ENCODE assay signal across 20 cellular contexts in the genomic region with DNA sequence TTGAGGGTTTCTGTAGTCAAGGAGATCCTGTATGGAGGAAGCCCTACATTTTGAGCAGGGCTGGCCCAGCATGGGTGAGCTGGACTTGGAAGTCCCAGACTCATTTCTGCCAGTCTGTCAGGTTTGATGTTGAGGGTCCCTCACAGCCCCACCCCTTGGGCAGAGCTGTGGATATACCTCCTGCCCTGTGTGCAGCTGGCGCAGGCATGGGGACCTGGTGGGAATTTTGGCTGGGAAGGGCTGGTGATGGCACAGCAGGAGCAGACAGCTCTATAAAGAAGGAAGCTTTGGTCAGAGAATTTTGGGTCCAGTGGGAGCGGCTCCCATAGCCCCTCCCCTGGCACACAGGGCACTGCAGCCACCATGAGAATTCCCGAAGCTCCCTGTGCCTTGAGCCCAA.
"Had no signal": no experiment of that assay in that cellular context is flagged by ENCODE, and none has a peak within 500 bp of the region (broad histone marks: within the 10 kb centered on the region; RNA-seq: fewer than 3 reads in every experiment).

No MANE protein-coding gene starts in this region.

- H3K4me1 Mint-ChIP-seq: central memory CD8-positive, alpha-beta T cell; stimulated activated naive B cell treated with anti-CD40 and anti-IgM and Interleukin-4, amounts not matched to agents 10 μg/mL and 1 μg/mL and 100 μg/mL, for 72 hours had no signal

- H3K27ac Mint-ChIP-seq: activated CD8-positive, alpha-beta T cell treated with anti-CD3 and anti-CD28 coated beads, Interleukin-2, amount 10 ng/mL, durations not matched to agents 7 days and 5 days; activated T-helper 17 cell treated with anti-CD3 and anti-CD28 coated beads, Interleukin-2, amount 50 U/mL, for 72 hours; dendritic cell treated with granulocyte-macrophage colony-stimulating factor and Interleukin-4, amounts not matched to agents 40 ng/mL and 50 ng/mL, for 4 days; stimulated activated naive B cell treated with anti-CD40 and anti-IgM and Interleukin-4, amounts not matched to agents 10 μg/mL and 1 μg/mL and 100 μg/mL, for 72 hours; T-helper 17 cell; type B pancreatic cell; WTC11 had no signal

- DNase-seq: activated CD4-positive, alpha-beta T cell treated with anti-CD3 and anti-CD28 coated beads for 4 hours; activated CD8-positive, alpha-beta T cell treated with anti-CD3 and anti-CD28 coated beads, Interleukin-2, amount 10 ng/mL, durations not matched to agents 7 days and 5 days; activated naive CD4-positive, alpha-beta T cell treated with Interleukin-2 at 50 U/mL for 16 hours; activated T-cell treated with anti-CD3 and anti-CD28 coated beads for 4 hours; brain microvascular endothelial cell; erythroblast; mesenchymal stem cell; pancreas; retina; stimulated activated CD4-positive, alpha-beta T cell treated with anti-CD3 and anti-CD28 coated beads, Interleukin-15, amount 100 ng/mL, for 24 hours; stimulated activated CD4-positive, alpha-beta T cell treated with anti-CD3 and anti-CD28 coated beads, Interleukin-4, amount 100 ng/mL, for 1 hour; stimulated activated naive B cell treated with anti-CD40 and anti-IgM and Interleukin-4, amounts not matched to agents 10 μg/mL and 1 μg/mL and 100 μg/mL, for 72 hours; T-helper 17 cell had no signal

- H3K4me1 ChIP-seq: pancreas had no signal

- H3K27me3 Mint-ChIP-seq: type B pancreatic cell had no signal

- H3K27me3 ChIP-seq: pancreas had no signal

- H3K4me3 Mint-ChIP-seq: activated CD8-positive, alpha-beta T cell treated with anti-CD3 and anti-CD28 coated beads, Interleukin-2, amount 10 ng/mL, durations not matched to agents 7 days and 5 days; activated T-helper 17 cell treated with anti-CD3 and anti-CD28 coated beads, Interleukin-2, amount 50 U/mL, for 72 hours; central memory CD8-positive, alpha-beta T cell; dendritic cell treated with granulocyte-macrophage colony-stimulating factor and Interleukin-4, amounts not matched to agents 40 ng/mL and 50 ng/mL, for 4 days; neural crest cell; stimulated activated naive B cell treated with anti-CD40 and anti-IgM and Interleukin-4, amounts not matched to agents 10 μg/mL and 1 μg/mL and 100 μg/mL, for 72 hours; T-helper 17 cell; type B pancreatic cell; WTC11 had no signal

- H3K36me3 ChIP-seq: brain microvascular endothelial cell, pancreas had no signal

- H3K4me3 ChIP-seq: pancreas, skin epidermis had no signal

- H3K9me3 Mint-ChIP-seq: activated T-helper 17 cell treated with anti-CD3 and anti-CD28 coated beads, Interleukin-2, amount 50 U/mL, for 72 hours; central memory CD8-positive, alpha-beta T cell; dendritic cell treated with granulocyte-macrophage colony-stimulating factor and Interleukin-4, amounts not matched to agents 40 ng/mL and 50 ng/mL, for 4 days; neural crest cell; stimulated activated naive B cell treated with anti-CD40 and anti-IgM and Interleukin-4, amounts not matched to agents 10 μg/mL and 1 μg/mL and 100 μg/mL, for 72 hours; WTC11 had no signal

- H3K36me3 Mint-ChIP-seq: stimulated activated naive B cell treated with anti-CD40 and anti-IgM and Interleukin-4, amounts not matched to agents 10 μg/mL and 1 μg/mL and 100 μg/mL, for 72 hours; type B pancreatic cell; WTC11 had no signal

- ATAC-seq: activated CD8-positive, alpha-beta T cell treated with anti-CD3 and anti-CD28 coated beads, Interleukin-2, amount 10 ng/mL, durations not matched to agents 7 days and 5 days; activated T-helper 17 cell treated with anti-CD3 and anti-CD28 coated beads, Interleukin-2, amount 50 U/mL, for 72 hours; pancreas; stimulated activated naive B cell treated with anti-CD40 and anti-IgM and Interleukin-4, amounts not matched to agents 10 μg/mL and 1 μg/mL and 100 μg/mL, for 72 hours; T-helper 17 cell; WTC11 had no signal

- H3K27ac ChIP-seq: brain microvascular endothelial cell, pancreas had no signal

- H3K9me3 ChIP-seq: pancreas had no signal
